ENCODE assay signal across 10 cellular contexts in genomic region chr9:16138961-16139441, GRCh38.
DNase-seq lines count a peak whose midpoint lies in the region; ATAC-seq and TF ChIP-seq lines count a peak whose summit lies in the region.
"Had no signal": no experiment of that assay in that cellular context is flagged by ENCODE, and none has a peak within 500 bp of the region (broad histone marks: within the 10 kb centered on the region; RNA-seq: fewer than 3 reads in every experiment).

No MANE protein-coding gene starts in this region.

- no peak overlapping the region for H3K4me3 Mint-ChIP-seq in activated CD8-positive, alpha-beta T cell treated with anti-CD3 and anti-CD28 coated beads for 36 hours
- H3K4me3 Mint-ChIP-seq: dendritic cell treated with granulocyte-macrophage colony-stimulating factor and Interleukin-4, amounts not matched to agents 40 ng/mL and 50 ng/mL, for 4 days had no signal

- no peaks in the 10 kb centered on the region for H3K9me3 Mint-ChIP-seq in activated CD8-positive, alpha-beta T cell treated with anti-CD3 and anti-CD28 coated beads for 36 hours
- H3K9me3 Mint-ChIP-seq: dendritic cell treated with granulocyte-macrophage colony-stimulating factor and Interleukin-4, amounts not matched to agents 40 ng/mL and 50 ng/mL, for 4 days had no signal

- H3K4me3 ChIP-seq in choroid plexus epithelial cell (ENCODE audit: low read depth, low read length) (no peak overlapping the region), aorta (ENCODE audit: low read length in 2 of 2) (no peak overlapping the region)

- H3K27ac Mint-ChIP-seq in activated CD8-positive, alpha-beta T cell treated with anti-CD3 and anti-CD28 coated beads for 36 hours, result no peak overlapping the region
- H3K27ac Mint-ChIP-seq: dendritic cell treated with granulocyte-macrophage colony-stimulating factor and Interleukin-4, amounts not matched to agents 40 ng/mL and 50 ng/mL, for 4 days had no signal

- no peaks in the 10 kb centered on the region for H3K4me1 ChIP-seq in aorta (ENCODE audit: control insufficient read depth in 1 of 2, insufficient read depth in 2 of 2, low read length in 2 of 2)

- TF ChIP-seq CTCF in choroid plexus epithelial cell (conservative IDR thresholded peaks at IDR 0.05; ENCODE audit: low read depth, low read length), result no peak
- no peak for TF ChIP-seq CTCF in activated CD8-positive, alpha-beta T cell treated with anti-CD3 and anti-CD28 coated beads for 36 hours (IDR thresholded peaks at IDR 0.05)

- intact Hi-C loops in aorta (cut with DNase I), result no loop called here
- intact Hi-C loops in activated CD8-positive, alpha-beta T cell treated with anti-CD3 and anti-CD28 coated beads for 36 hours (cut with micrococcal nuclease), result no loop called here

- ATAC-seq in aorta (ENCODE audit: low FRiP score), result peak; percentile 48
- ATAC-seq in activated CD8-positive, alpha-beta T cell treated with anti-CD3 and anti-CD28 coated beads for 36 hours, result no peak
- ATAC-seq in HG03571 (IDR thresholded peaks at IDR 0.05; ENCODE audit: unreplicated experiment), result no peak

- CTCF ChIA-PET in activated CD8-positive, alpha-beta T cell treated with anti-CD3 and anti-CD28 coated beads for 36 hours (lab: Charles Lee), result interaction anchor here (2.0 kb wide), 1 partner anchor 11 kb away, joined by 4 read pairs; no protein-coding TSS in a partner anchor

- 19 to 22% methylated on average over 9 of the region's 9 CpGs for WGBS in aorta, 2 donors

- no peaks in the 10 kb centered on the region for H3K36me3 ChIP-seq in aorta (ENCODE audit: control insufficient read depth in 1 of 2, insufficient read depth in 2 of 2, low read length in 1 of 2)

- H3K27me3 Mint-ChIP-seq in activated CD8-positive, alpha-beta T cell treated with anti-CD3 and anti-CD28 coated beads for 36 hours, result peaks cover 2% of the 10 kb centered on the region
- H3K27me3 Mint-ChIP-seq: dendritic cell treated with granulocyte-macrophage colony-stimulating factor and Interleukin-4, amounts not matched to agents 40 ng/mL and 50 ng/mL, for 4 days had no signal

- H3K9me3 ChIP-seq in aorta (ENCODE audit: control insufficient read depth, low read length), result no peaks in the 10 kb centered on the region

- H3K27ac ChIP-seq in aorta (ENCODE audit: low read depth in 1 of 2, low read length in 2 of 2), result no peak overlapping the region

- H3K4me1 Mint-ChIP-seq in activated CD8-positive, alpha-beta T cell treated with anti-CD3 and anti-CD28 coated beads for 36 hours (ENCODE audit: low read depth), result peaks cover 10% of the 10 kb centered on the region

- POLR2A ChIA-PET in activated CD8-positive, alpha-beta T cell treated with anti-CD3 and anti-CD28 coated beads for 36 hours (lab: Charles Lee), result no interaction called here

- DNase-seq in LHCN-M2 (ENCODE audit: low read depth) (peak; percentile 96), choroid plexus epithelial cell (ENCODE audit: low read depth) (peak; percentile 94), myocyte (ENCODE audit: low read depth) (peak; percentile 78), aorta (peak; percentile 80 to 89), iPS-NIHi11 (ENCODE audit: low spot score) (no peak)
- DNase-seq in activated CD8-positive, alpha-beta T cell treated with anti-CD3 and anti-CD28 coated beads for 36 hours, result no peak
- DNase-seq: activated CD4-positive, CD25-positive, alpha-beta regulatory T cell treated with anti-CD3 and anti-CD28 coated beads, Interleukin-2, amount 50 U/mL, for 72 hours; NCI-H526 had no signal

- H3K36me3 Mint-ChIP-seq in activated CD8-positive, alpha-beta T cell treated with anti-CD3 and anti-CD28 coated beads for 36 hours (ENCODE audit: low read depth), result no peaks in the 10 kb centered on the region

- no peaks in the 10 kb centered on the region for H3K27me3 ChIP-seq in aorta (ENCODE audit: control insufficient read depth in 1 of 2, insufficient read depth in 2 of 2, low read length in 1 of 2)

Comparison
In these comparisons a context has a peak if more than half of its experiments do, and no peak if none do; other contexts are left out.
1. DNase-seq: peak in LHCN-M2 (single experiment), choroid plexus epithelial cell (single experiment), myocyte (single experiment) and aorta (2 of 2); none in activated CD8-positive, alpha-beta T cell treated with anti-CD3 and anti-CD28 coated beads for 36 hours (single experiment) and iPS-NIHi11 (single experiment).